ENCODE assay signal across 16 cellular contexts in the genomic region with DNA sequence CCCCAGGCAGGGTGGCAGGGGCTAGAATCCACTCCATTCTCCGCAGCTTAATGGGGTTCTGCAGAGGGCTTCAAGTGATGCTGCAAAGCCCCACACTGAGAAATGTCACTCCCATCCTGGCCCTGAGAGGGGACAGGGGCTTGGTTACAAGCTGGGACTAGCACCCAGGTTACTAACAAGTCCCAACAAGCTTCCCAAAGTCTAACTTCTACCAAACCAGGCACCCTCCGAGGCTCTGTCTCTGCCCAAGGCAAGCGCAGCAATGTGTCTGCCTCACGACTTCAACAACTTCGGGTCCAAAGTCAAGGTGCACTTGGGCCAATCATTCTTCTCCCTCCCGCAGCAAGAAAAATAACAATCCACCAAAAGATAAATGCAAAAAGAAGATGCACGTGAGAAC. TPM values are rescaled to one million over a fixed set of nuclear protein-coding genes. Genes with fewer than 3 reads are reported as not detected.
DNase-seq lines count a peak whose midpoint lies in the region; ATAC-seq and TF ChIP-seq lines count a peak whose summit lies in the region.
"Had no signal": no experiment of that assay in that cellular context is flagged by ENCODE, and none has a peak within 500 bp of the region (broad histone marks: within the 10 kb centered on the region; RNA-seq: fewer than 3 reads in every experiment).

No MANE protein-coding gene starts in this region.

- H3K36me3 Mint-ChIP-seq in activated T-cell treated with anti-CD3 and anti-CD28 coated beads, Interleukin-2, amount 50 U/mL, for 4 hours (ENCODE audit: insufficient read depth) = peaks cover 25% of the 10 kb centered on the region
- peaks cover 30% of the 10 kb centered on the region for H3K36me3 Mint-ChIP-seq in central memory CD8-positive, alpha-beta T cell (ENCODE audit: insufficient read depth)
- H3K36me3 Mint-ChIP-seq in Calu3 (ENCODE audit: insufficient read depth, unreplicated experiment) = no peaks in the 10 kb centered on the region

- peak overlapping the region; percentile 84 for H3K4me2 ChIP-seq in OCI-LY3 (ENCODE audit: low read length)

- H3K9me3 ChIP-seq in OCI-LY3 (ENCODE audit: insufficient read depth, low read length) (no peaks in the 10 kb centered on the region), spleen (no peaks in the 10 kb centered on the region)
- H3K9me3 ChIP-seq: neutrophil, upper lobe of right lung had no signal

- H3K27me3 ChIP-seq in OCI-LY3 (ENCODE audit: low read depth, low read length) (no peaks in the 10 kb centered on the region), spleen (replicated peaks in 1 of 7) (no peaks in the 10 kb centered on the region)
- H3K27me3 ChIP-seq: brain microvascular endothelial cell, upper lobe of right lung had no signal

- no peak overlapping the region for H3K27ac ChIP-seq in OCI-LY3 (ENCODE audit: low read length)
- peak overlapping the region in 5 of 8 donors; percentile 46 to 74 (median 73) for H3K27ac ChIP-seq in spleen
- H3K27ac ChIP-seq: brain microvascular endothelial cell, neutrophil, upper lobe of right lung, VCaP had no signal

- H3K4me1 ChIP-seq in OCI-LY3 (ENCODE audit: low read length) (peaks cover 63% of the 10 kb centered on the region), spleen (peaks cover 49 to 98% (median 95%) of the 10 kb centered on the region in 6 donors)

- H3K79me2 ChIP-seq in OCI-LY3 (ENCODE audit: low read length) = peaks cover 86% of the 10 kb centered on the region

- BruUV-seq in Calu3 (replicated peaks; lab: Mats Ljungman, UMichigan) = no TSS peak

- no peak overlapping the region for H3K9ac ChIP-seq in OCI-LY3 (ENCODE audit: low read length)

- intact Hi-C loops in spleen (cut with DNase I; ENCODE audit: low total_unique reads) (loop anchor here (10.0 kb wide), 1 partner anchor 48 kb away; the partner anchor contains the start of gene NFATC2), Calu3 (cut with micrococcal nuclease; ENCODE audit: unreplicated experiment) (no loop called here)

- H4K20me1 ChIP-seq in OCI-LY3 (ENCODE audit: insufficient read depth, low read length) = peaks cover 94% of the 10 kb centered on the region

- H3K4me3 Mint-ChIP-seq in activated T-cell treated with anti-CD3 and anti-CD28 coated beads, Interleukin-2, amount 50 U/mL, for 4 hours = peak overlapping the region; percentile 70
- H3K4me3 Mint-ChIP-seq in central memory CD8-positive, alpha-beta T cell = peak overlapping the region; percentile 71
- H3K4me3 Mint-ChIP-seq in Calu3 (ENCODE audit: low read depth, unreplicated experiment) = no peak overlapping the region

- 75 to 89% (median 85%) methylated on average over 7 of the region's 7 CpGs for WGBS in spleen, 5 donors

- H3K4me1 Mint-ChIP-seq in activated T-cell treated with anti-CD3 and anti-CD28 coated beads, Interleukin-2, amount 50 U/mL, for 4 hours (ENCODE audit: low read depth) = peaks cover 95% of the 10 kb centered on the region
- peaks cover 97% of the 10 kb centered on the region for H3K4me1 Mint-ChIP-seq in central memory CD8-positive, alpha-beta T cell
- H3K4me1 Mint-ChIP-seq in Calu3 (ENCODE audit: low read depth, unreplicated experiment) = peaks cover 21% of the 10 kb centered on the region

- ATAC-seq in activated T-cell treated with anti-CD3 and anti-CD28 coated beads, Interleukin-2, amount 50 U/mL, for 4 hours = no peak
- no peak for ATAC-seq in central memory CD8-positive, alpha-beta T cell (replicated peaks; ENCODE audit: extremely low read depth, poor library complexity, severe bottlenecking)
- ATAC-seq in left lobe of liver = no peak
- ATAC-seq: Panc1, upper lobe of right lung had no signal

- H3K27me3 Mint-ChIP-seq in activated T-cell treated with anti-CD3 and anti-CD28 coated beads, Interleukin-2, amount 50 U/mL, for 4 hours (ENCODE audit: low read depth) = no peaks in the 10 kb centered on the region
- no peaks in the 10 kb centered on the region for H3K27me3 Mint-ChIP-seq in central memory CD8-positive, alpha-beta T cell
- H3K27me3 Mint-ChIP-seq in Calu3 (ENCODE audit: unreplicated experiment) = no peaks in the 10 kb centered on the region

- no peak for TF ChIP-seq POLR2A in spleen (IDR thresholded peaks at IDR 0.05)

- H3K4me3 ChIP-seq in OCI-LY3 (ENCODE audit: low read length) = peak overlapping the region; percentile 52
- peak overlapping the region in 1 of 8 donors; percentile 32 for H3K4me3 ChIP-seq in spleen
- H3K4me3 ChIP-seq: upper lobe of right lung had no signal

- peaks cover 7% of the 10 kb centered on the region for H3K9me3 Mint-ChIP-seq in activated T-cell treated with anti-CD3 and anti-CD28 coated beads, Interleukin-2, amount 50 U/mL, for 4 hours
- H3K9me3 Mint-ChIP-seq in central memory CD8-positive, alpha-beta T cell = no peaks in the 10 kb centered on the region
- no peaks in the 10 kb centered on the region for H3K9me3 Mint-ChIP-seq in Calu3 (ENCODE audit: low read depth, unreplicated experiment)

- peak overlapping the region; percentile 99 for H3K27ac Mint-ChIP-seq in central memory CD8-positive, alpha-beta T cell (ENCODE audit: low read depth)
- no peak overlapping the region for H3K27ac Mint-ChIP-seq in Calu3 (ENCODE audit: unreplicated experiment)

- TF ChIP-seq CTCF in OCI-LY3 (IDR thresholded peaks at IDR 0.05; ENCODE audit: low read depth, low read length) (no peak), spleen (IDR thresholded peaks at IDR 0.05 in 8 of 11, conservative IDR thresholded peaks at IDR 0.05 in 3 of 11) (no peak), Calu3 (IDR thresholded peaks at IDR 0.05; ENCODE audit: unreplicated experiment) (no peak)

- peaks cover 69% of the 10 kb centered on the region for H3K36me3 ChIP-seq in OCI-LY3 (replicated peaks; ENCODE audit: low read depth, low read length)
- H3K36me3 ChIP-seq in spleen = peaks cover 0 to 17% (median 3%) of the 10 kb centered on the region in 6 donors
- H3K36me3 ChIP-seq: brain microvascular endothelial cell, neutrophil, upper lobe of right lung had no signal

- no peak for DNase-seq in activated T-cell treated with anti-CD3 and anti-CD28 coated beads, Interleukin-2, amount 50 U/mL, for 4 hours
- DNase-seq in activated T-cell treated with anti-CD3 and anti-CD28 coated beads for 4 hours (no peak), spleen (no peak), left lobe of liver (ENCODE audit: low spot score) (no peak), Calu3 (no peak), NCI-H1105 treated with DMSO at 0.1 percent for 48 hours (lab: John Stamatoyannopoulos, UW) (no peak)
- DNase-seq in central memory CD8-positive, alpha-beta T cell (ENCODE audit: low spot score in 2 of 2) = no peak
- DNase-seq: brain microvascular endothelial cell, DMS 273 treated with DMSO at 0.1 percent for 48 hours, NCI-H2081, NCI-H526 treated with DMSO at 0.1 percent for 48 hours, upper lobe of right lung had no signal

- CTCF ChIA-PET in Calu3 (lab: Charles Lee) = no interaction called here

- no peak overlapping the region for H2AFZ ChIP-seq in OCI-LY3 (ENCODE audit: low read depth, low read length)

RNA-seq across cellular contexts. Expression of gene NFATC2, which starts 45.6 kb away (rescaled TPM):
- total RNA-seq in activated T-cell treated with anti-CD3 and anti-CD28 coated beads, Interleukin-2, amount 50 U/mL, for 4 hours = 10 to 100 TPM; 48.3 to 51.4 (median 48.9) TPM
- total RNA-seq in spleen = 10 to 100 TPM; 28.0 to 42.9 (median 38.7) TPM
- 1 to 10 TPM; 6.5 to 9.1 (median 6.8) TPM for polyA plus RNA-seq in spleen
- 4.6 TPM for total RNA-seq in left lobe of liver
- 14.2 and 15.8 TPM in 2 replicates for total RNA-seq in Calu3 (2022)
